Comparison of ENCODE assay signal across 28 cellular contexts in genomic region chr11:135017296-135017695, GRCh38.
"Had no signal": no experiment of that assay in that cellular context is flagged by ENCODE, and none has a peak within 500 bp of the region (broad histone marks: within the 10 kb centered on the region; RNA-seq: fewer than 3 reads in every experiment).

No MANE protein-coding gene starts in this region.

- H3K4me2 ChIP-seq: neural progenitor cell had no signal

- H3K36me3 ChIP-seq: neural progenitor cell, ovary, right lobe of liver, sigmoid colon, stomach, thoracic aorta, thyroid gland, tibial nerve, upper lobe of left lung, vagina had no signal

- H3K4me3 Mint-ChIP-seq: nephron; neural progenitor cell; stimulated activated effector memory CD8-positive, alpha-beta T cell treated with anti-CD3 and anti-CD28 coated beads, Interleukin-12 subunit alpha, Interleukin-12 subunit beta, amount 100 ng/mL, for 72 hours; stimulated activated naive B cell treated with anti-CD40 and anti-IgM and Interleukin-4, amounts not matched to agents 10 μg/mL and 1 μg/mL and 100 μg/mL, for 72 hours; stimulated activated naive CD8-positive, alpha-beta T cell treated with anti-CD3 and anti-CD28 coated beads, Interleukin-15, Interleukin-2, amounts not matched to agents 100 ng/mL and 50 ng/mL, for 24 hours had no signal

- H3K4me1 Mint-ChIP-seq: nephron; stimulated activated effector memory CD8-positive, alpha-beta T cell treated with anti-CD3 and anti-CD28 coated beads, Interleukin-12 subunit alpha, Interleukin-12 subunit beta, amount 100 ng/mL, for 72 hours; stimulated activated naive B cell treated with anti-CD40 and anti-IgM and Interleukin-4, amounts not matched to agents 10 μg/mL and 1 μg/mL and 100 μg/mL, for 72 hours had no signal

- H3K36me3 Mint-ChIP-seq: neural progenitor cell; stimulated activated effector memory CD8-positive, alpha-beta T cell treated with anti-CD3 and anti-CD28 coated beads, Interleukin-12 subunit alpha, Interleukin-12 subunit beta, amount 100 ng/mL, for 72 hours; stimulated activated naive B cell treated with anti-CD40 and anti-IgM and Interleukin-4, amounts not matched to agents 10 μg/mL and 1 μg/mL and 100 μg/mL, for 72 hours had no signal

- H3K9me3 Mint-ChIP-seq: stimulated activated naive CD8-positive, alpha-beta T cell treated with anti-CD3 and anti-CD28 coated beads, Interleukin-15, Interleukin-2, amounts not matched to agents 100 ng/mL and 50 ng/mL, for 24 hours had no signal

- H3K4me1 ChIP-seq: neural progenitor cell, parathyroid adenoma, psoas muscle, right lobe of liver, sigmoid colon, stomach, thyroid gland, tibial nerve, upper lobe of left lung, vagina had no signal

- ATAC-seq: psoas muscle; right cardiac atrium; right lobe of liver; stimulated activated effector memory CD8-positive, alpha-beta T cell treated with anti-CD3 and anti-CD28 coated beads, Interleukin-12 subunit alpha, Interleukin-12 subunit beta, amount 100 ng/mL, for 72 hours; stimulated activated naive B cell treated with anti-CD40 and anti-IgM and Interleukin-4, amounts not matched to agents 10 μg/mL and 1 μg/mL and 100 μg/mL, for 72 hours had no signal

- H3K4me3 ChIP-seq: neural progenitor cell, ovary, psoas muscle, right lobe of liver, sigmoid colon, stomach, thoracic aorta, thyroid gland, tibial nerve, upper lobe of left lung, vagina had no signal

- H2AFZ ChIP-seq: neural progenitor cell, parathyroid adenoma had no signal

- H3K27me3 ChIP-seq: neural progenitor cell, ovary, right lobe of liver, sigmoid colon, thyroid gland, tibial nerve, upper lobe of left lung, vagina had no signal

- H3K27ac ChIP-seq: neural progenitor cell, ovary, parathyroid adenoma, psoas muscle, right lobe of liver, sigmoid colon, stomach, thoracic aorta, thyroid gland, tibial nerve, upper lobe of left lung, vagina had no signal

- DNase-seq: occipital lobe; ovary; posterior cingulate gyrus; psoas muscle; right cardiac atrium; right lobe of liver; sigmoid colon; small intestine; stimulated activated CD4-positive, alpha-beta T cell treated with anti-CD3 and anti-CD28 coated beads, Interleukin-15, amount 100 ng/mL, for 24 hours; stimulated activated CD4-positive, alpha-beta T cell treated with anti-CD3 and anti-CD28 coated beads, Interleukin-2, amount 100 ng/mL, for 24 hours; stimulated activated CD4-positive, alpha-beta T cell treated with anti-CD3 and anti-CD28 coated beads, Interleukin-2, amount 100 ng/mL, for 48 hours; stimulated activated CD4-positive, alpha-beta T cell treated with anti-CD3 and anti-CD28 coated beads, Interleukin-4, amount 100 ng/mL, for 24 hours; stimulated activated naive B cell treated with anti-CD40 and anti-IgM and Interleukin-4, amounts not matched to agents 10 μg/mL and 1 μg/mL and 100 μg/mL, for 72 hours; stimulated activated naive CD4-positive, alpha-beta T cell treated with Interleukin-2 at 50 U/mL for 16 hours; stomach; thyroid gland; trophoblast cell; upper lobe of left lung had no signal

- H3K9ac ChIP-seq: neural progenitor cell, parathyroid adenoma had no signal

- H3K9me3 ChIP-seq: ovary, right lobe of liver, sigmoid colon, stomach, thoracic aorta, thyroid gland, upper lobe of left lung, vagina had no signal

- H3K79me2 ChIP-seq: parathyroid adenoma had no signal

- H3K27ac Mint-ChIP-seq: nephron; neural progenitor cell; progenitor cell of endocrine pancreas; stimulated activated effector memory CD8-positive, alpha-beta T cell treated with anti-CD3 and anti-CD28 coated beads, Interleukin-12 subunit alpha, Interleukin-12 subunit beta, amount 100 ng/mL, for 72 hours; stimulated activated naive B cell treated with anti-CD40 and anti-IgM and Interleukin-4, amounts not matched to agents 10 μg/mL and 1 μg/mL and 100 μg/mL, for 72 hours; stimulated activated naive CD8-positive, alpha-beta T cell treated with anti-CD3 and anti-CD28 coated beads, Interleukin-15, Interleukin-2, amounts not matched to agents 100 ng/mL and 50 ng/mL, for 24 hours had no signal

- FAIRE-seq: small intestine, urothelium cell line had no signal
